Comparison of ENCODE assay signal across 10 cellular contexts in genomic region chr1:244349103-244349531, GRCh38.
DNase-seq lines count a peak whose midpoint lies in the region; ATAC-seq, FAIRE-seq and TF ChIP-seq lines count a peak whose summit lies in the region.
"Had no signal": no experiment of that assay in that cellular context is flagged by ENCODE, and none has a peak within 500 bp of the region (broad histone marks: within the 10 kb centered on the region; RNA-seq: fewer than 3 reads in every experiment).

No MANE protein-coding gene starts in this region.

- DNase-seq in LHCN-M2 (ENCODE audit: low read depth) = peak; percentile 85
- peak; percentile 92 for DNase-seq in choroid plexus epithelial cell (ENCODE audit: low read depth)
- DNase-seq in myocyte (ENCODE audit: low read depth) = peak; percentile 41
- no peak for DNase-seq in T-cell
- DNase-seq in inferior parietal cortex (ENCODE audit: extremely low spot score) = no peak
- DNase-seq in stimulated activated CD4-positive, alpha-beta T cell treated with anti-CD3 and anti-CD28 coated beads, Interleukin-15, amount 100 ng/mL, for 24 hours = no peak
- DNase-seq: NCI-H2107 had no signal

- POLR2A ChIA-PET in T-cell (lab: Charles Lee) = no interaction called here

- peaks cover 0 to 13% (median 7%) of the 10 kb centered on the region in 3 donors for H3K4me1 Mint-ChIP-seq in T-cell

- FAIRE-seq in A204.1 (lab: Jason Lieb, UNC) = peak; percentile 51

- H3K4me3 Mint-ChIP-seq in T-cell = no peak overlapping the region
- H3K4me3 Mint-ChIP-seq: T-helper 2 cell treated with Interferon-gamma antibody and Interleukin-4, amounts not matched to agents 5 μg/mL and 100 μg/mL, for 36 hours had no signal

- no peak overlapping the region for H3K4me3 ChIP-seq in choroid plexus epithelial cell (ENCODE audit: low read depth, low read length)

- H3K27ac Mint-ChIP-seq in T-cell = no peak overlapping the region

- CTCF ChIA-PET in T-cell (lab: Charles Lee) = no interaction called here

- ATAC-seq in T-cell (replicated peaks in 1 of 4) (no peak), GM21515 (IDR thresholded peaks at IDR 0.05; ENCODE audit: unreplicated experiment) (no peak)

- H3K9me3 Mint-ChIP-seq in T-cell = no peaks in the 10 kb centered on the region
- H3K9me3 Mint-ChIP-seq: T-helper 2 cell treated with Interferon-gamma antibody and Interleukin-4, amounts not matched to agents 5 μg/mL and 100 μg/mL, for 36 hours had no signal

- no peak for TF ChIP-seq CTCF in choroid plexus epithelial cell (conservative IDR thresholded peaks at IDR 0.05; ENCODE audit: low read depth, low read length)

- no peaks in the 10 kb centered on the region for H3K36me3 Mint-ChIP-seq in T-cell

- peaks cover 3 to 5% of the 10 kb centered on the region in 2 donors for H3K27me3 Mint-ChIP-seq in T-cell

Comparison
In these comparisons a context has a peak if more than half of its experiments do, and no peak if none do; other contexts are left out.
1. DNase-seq: peak in LHCN-M2 (single experiment), choroid plexus epithelial cell (single experiment) and myocyte (single experiment); none in T-cell (0 of 34), inferior parietal cortex (single experiment) and stimulated activated CD4-positive, alpha-beta T cell treated with anti-CD3 and anti-CD28 coated beads, Interleukin-15, amount 100 ng/mL, for 24 hours (single experiment).